In genomic region chr6:151962246-151962846, GRCh38 we compare ENCODE assay signal across 12 cellular contexts.
A peak's percentile ranks its signal among the peaks of the same experiment; 100 is the strongest.
DNase-seq lines count a peak whose midpoint lies in the region; ATAC-seq lines count a peak whose summit lies in the region.
"Had no signal": no experiment of that assay in that cellular context is flagged by ENCODE, and none has a peak within 500 bp of the region (broad histone marks: within the 10 kb centered on the region; RNA-seq: fewer than 3 reads in every experiment).

No MANE protein-coding gene starts in this region.

- H3K36me3 Mint-ChIP-seq in activated CD4-positive, alpha-beta memory T cell treated with anti-CD3 and anti-CD28 coated beads for 36 hours = no peaks in the 10 kb centered on the region
- H3K36me3 Mint-ChIP-seq in activated CD4-positive, alpha-beta memory T cell treated with anti-CD3 and anti-CD28 coated beads, Interleukin-2, amount 10 ng/mL, durations not matched to agents 7 days and 5 days (ENCODE audit: low read depth) = peaks cover 6% of the 10 kb centered on the region
- H3K36me3 Mint-ChIP-seq in stimulated activated memory B cell treated with anti-CD40 and anti-IgM and Interleukin-4, amounts not matched to agents 10 μg/mL and 1 μg/mL and 100 μg/mL, for 72 hours = peaks cover 4% of the 10 kb centered on the region

- peak overlapping the region; percentile 19 for H3K27ac Mint-ChIP-seq in activated CD4-positive, alpha-beta memory T cell treated with anti-CD3 and anti-CD28 coated beads for 36 hours
- H3K27ac Mint-ChIP-seq in activated CD4-positive, alpha-beta memory T cell treated with anti-CD3 and anti-CD28 coated beads, Interleukin-2, amount 10 ng/mL, durations not matched to agents 7 days and 5 days = no peak overlapping the region
- no peak overlapping the region for H3K27ac Mint-ChIP-seq in stimulated activated memory B cell treated with anti-CD40 and anti-IgM and Interleukin-4, amounts not matched to agents 10 μg/mL and 1 μg/mL and 100 μg/mL, for 72 hours

- DNase-seq in activated CD4-positive, alpha-beta memory T cell treated with anti-CD3 and anti-CD28 coated beads for 36 hours = peak; percentile 22
- no peak for DNase-seq in activated CD4-positive, alpha-beta memory T cell treated with anti-CD3 and anti-CD28 coated beads, Interleukin-2, amount 10 ng/mL, durations not matched to agents 7 days and 5 days
- DNase-seq in NOMO-1 treated with DMSO at 0.1 percent for 48 hours (lab: John Stamatoyannopoulos, UW; ENCODE audit: unreplicated experiment) (peak; percentile 24), DMS 273 treated with DMSO at 0.1 percent for 48 hours (lab: John Stamatoyannopoulos, UW) (no peak)
- DNase-seq in central memory CD4-positive, alpha-beta T cell = peak; percentile 3
- DNase-seq: activated gamma-delta T cell treated with Interleukin-2 at 50 U/mL for 16 hours; NCI-H2029 treated with DMSO at 0.1 percent for 48 hours; stimulated activated CD4-positive, alpha-beta T cell treated with anti-CD3 and anti-CD28 coated beads, Interleukin-2, amount 100 ng/mL, for 48 hours had no signal

- intact Hi-C loops in activated CD4-positive, alpha-beta memory T cell treated with anti-CD3 and anti-CD28 coated beads for 36 hours (cut with micrococcal nuclease) = loop anchor here (2.0 to 5.0 kb wide), 2 partner anchors 208 to 270 kb away; no protein-coding TSS in a partner anchor

- CTCF ChIA-PET in activated CD4-positive, alpha-beta memory T cell treated with anti-CD3 and anti-CD28 coated beads for 36 hours (lab: Charles Lee) = interaction anchor here (1.3 kb wide), 1 partner anchor 162 kb away, joined by 3 read pairs; no protein-coding TSS in a partner anchor
- CTCF ChIA-PET in activated CD4-positive, alpha-beta memory T cell treated with anti-CD3 and anti-CD28 coated beads, Interleukin-2, amount 10 ng/mL, durations not matched to agents 7 days and 5 days (lab: Charles Lee) = no interaction called here

- POLR2A ChIA-PET in activated CD4-positive, alpha-beta memory T cell treated with anti-CD3 and anti-CD28 coated beads for 36 hours (lab: Charles Lee) = no interaction called here
- POLR2A ChIA-PET in activated CD4-positive, alpha-beta memory T cell treated with anti-CD3 and anti-CD28 coated beads, Interleukin-2, amount 10 ng/mL, durations not matched to agents 7 days and 5 days (lab: Charles Lee) = no interaction called here

- no peak overlapping the region for H3K4me3 Mint-ChIP-seq in activated CD4-positive, alpha-beta memory T cell treated with anti-CD3 and anti-CD28 coated beads for 36 hours
- no peak overlapping the region for H3K4me3 Mint-ChIP-seq in activated CD4-positive, alpha-beta memory T cell treated with anti-CD3 and anti-CD28 coated beads, Interleukin-2, amount 10 ng/mL, durations not matched to agents 7 days and 5 days
- H3K4me3 Mint-ChIP-seq in stimulated activated memory B cell treated with anti-CD40 and anti-IgM and Interleukin-4, amounts not matched to agents 10 μg/mL and 1 μg/mL and 100 μg/mL, for 72 hours = no peak overlapping the region

- H3K27me3 Mint-ChIP-seq in activated CD4-positive, alpha-beta memory T cell treated with anti-CD3 and anti-CD28 coated beads for 36 hours = peaks cover 16% of the 10 kb centered on the region
- peaks cover 56% of the 10 kb centered on the region for H3K27me3 Mint-ChIP-seq in activated CD4-positive, alpha-beta memory T cell treated with anti-CD3 and anti-CD28 coated beads, Interleukin-2, amount 10 ng/mL, durations not matched to agents 7 days and 5 days
- no peaks in the 10 kb centered on the region for H3K27me3 Mint-ChIP-seq in stimulated activated memory B cell treated with anti-CD40 and anti-IgM and Interleukin-4, amounts not matched to agents 10 μg/mL and 1 μg/mL and 100 μg/mL, for 72 hours

- peaks cover 4% of the 10 kb centered on the region for H3K9me3 Mint-ChIP-seq in activated CD4-positive, alpha-beta memory T cell treated with anti-CD3 and anti-CD28 coated beads for 36 hours
- H3K9me3 Mint-ChIP-seq in activated CD4-positive, alpha-beta memory T cell treated with anti-CD3 and anti-CD28 coated beads, Interleukin-2, amount 10 ng/mL, durations not matched to agents 7 days and 5 days = peaks cover 8% of the 10 kb centered on the region
- H3K9me3 Mint-ChIP-seq in stimulated activated memory B cell treated with anti-CD40 and anti-IgM and Interleukin-4, amounts not matched to agents 10 μg/mL and 1 μg/mL and 100 μg/mL, for 72 hours = peaks cover 10% of the 10 kb centered on the region

- H3K4me1 Mint-ChIP-seq in activated CD4-positive, alpha-beta memory T cell treated with anti-CD3 and anti-CD28 coated beads for 36 hours (ENCODE audit: low read depth) = peaks cover 17% of the 10 kb centered on the region
- peaks cover 20% of the 10 kb centered on the region for H3K4me1 Mint-ChIP-seq in activated CD4-positive, alpha-beta memory T cell treated with anti-CD3 and anti-CD28 coated beads, Interleukin-2, amount 10 ng/mL, durations not matched to agents 7 days and 5 days
- no peaks in the 10 kb centered on the region for H3K4me1 Mint-ChIP-seq in stimulated activated memory B cell treated with anti-CD40 and anti-IgM and Interleukin-4, amounts not matched to agents 10 μg/mL and 1 μg/mL and 100 μg/mL, for 72 hours

- peak; percentile 48 for ATAC-seq in stimulated activated memory B cell treated with anti-CD40 and anti-IgM and Interleukin-4, amounts not matched to agents 10 μg/mL and 1 μg/mL and 100 μg/mL, for 72 hours
- ATAC-seq in GM18519 (IDR thresholded peaks at IDR 0.05; ENCODE audit: low FRiP score, unreplicated experiment) (no peak), GM19397 (IDR thresholded peaks at IDR 0.05; ENCODE audit: unreplicated experiment) (no peak)
- ATAC-seq: Panc1 had no signal

Comparison
In these comparisons a context has a peak if more than half of its experiments do, and no peak if none do; other contexts are left out.
1. DNase-seq: peak in activated CD4-positive, alpha-beta memory T cell treated with anti-CD3 and anti-CD28 coated beads for 36 hours (single experiment), NOMO-1 treated with DMSO at 0.1 percent for 48 hours (single experiment) and central memory CD4-positive, alpha-beta T cell (single experiment); none in activated CD4-positive, alpha-beta memory T cell treated with anti-CD3 and anti-CD28 coated beads, Interleukin-2, amount 10 ng/mL, durations not matched to agents 7 days and 5 days (single experiment) and DMS 273 treated with DMSO at 0.1 percent for 48 hours (single experiment).